In the genomic region with DNA sequence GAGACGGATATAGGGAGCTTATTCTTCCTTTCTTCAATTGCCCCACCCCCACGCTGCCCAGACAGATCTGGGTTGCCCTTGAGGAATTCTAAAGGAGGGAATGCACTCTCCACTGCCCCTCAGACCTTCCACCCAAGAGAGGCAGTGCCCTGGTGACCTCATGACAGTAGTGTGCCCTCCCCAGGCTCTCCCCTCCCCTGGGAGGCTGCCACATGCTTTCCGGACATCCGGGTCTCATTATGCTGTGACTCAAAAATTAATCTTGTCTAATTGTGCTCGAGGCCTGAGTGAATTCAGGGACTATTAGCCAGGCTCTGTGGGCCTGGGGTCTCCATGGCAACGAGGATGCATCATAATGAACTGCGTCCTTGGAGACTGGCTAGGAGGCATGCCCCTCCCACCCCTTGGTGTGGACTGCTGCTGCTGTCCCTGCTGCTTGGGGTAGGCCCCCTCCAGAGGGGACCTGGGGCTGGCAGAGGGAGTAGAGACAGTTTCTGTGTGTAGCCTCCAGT, we compare ENCODE assay signal across 11 cellular contexts. TPM values are rescaled to one million over a fixed set of nuclear protein-coding genes. Genes with fewer than 3 reads are reported as not detected.
DNase-seq lines count a peak whose midpoint lies in the region; ATAC-seq lines count a peak whose summit lies in the region.
"Had no signal": no experiment of that assay in that cellular context is flagged by ENCODE, and none has a peak within 500 bp of the region (broad histone marks: within the 10 kb centered on the region; RNA-seq: fewer than 3 reads in every experiment).

No MANE protein-coding gene starts in this region.

- no peak for ATAC-seq in GM18520 (IDR thresholded peaks at IDR 0.05; ENCODE audit: unreplicated experiment)
- ATAC-seq in HG03432 (IDR thresholded peaks at IDR 0.05; ENCODE audit: unreplicated experiment) = no peak
- ATAC-seq in GM18867 (IDR thresholded peaks at IDR 0.05; ENCODE audit: unreplicated experiment) = no peak
- ATAC-seq: psoas muscle; stimulated activated naive CD8-positive, alpha-beta T cell treated with anti-CD3 and anti-CD28 coated beads, Interleukin-15, amount 100 ng/mL, for 72 hours; T-cell had no signal

- peak; percentile 53 for DNase-seq in GM04503 (ENCODE audit: low read depth)
- DNase-seq in NCI-H524 treated with DMSO at 0.1 percent for 48 hours (lab: John Stamatoyannopoulos, UW) = peak; percentile 91
- DNase-seq in epidermal melanocyte (ENCODE audit: insufficient read length, low spot score) = peak; percentile 59
- DNase-seq in renal cortical epithelial cell (ENCODE audit: low read depth) = peak; percentile 53
- DNase-seq in stimulated activated CD8-positive, alpha-beta memory T cell treated with anti-CD3 and anti-CD28 coated beads, Interleukin-4, amount 100 ng/mL, for 48 hours = no peak
- DNase-seq: stimulated activated naive CD8-positive, alpha-beta T cell treated with anti-CD3 and anti-CD28 coated beads, Interleukin-15, amount 100 ng/mL, for 72 hours; T-cell had no signal

RNA-seq across cellular contexts. Expression of a gene that starts 20.8 kb away (rescaled TPM):
- 2.9 and 6.3 TPM in 2 replicates for total RNA-seq in renal cortical epithelial cell
